In genomic region chr1:176466514-176466913, GRCh38 we compare ENCODE assay signal across 10 cellular contexts. TPM values are rescaled to one million over a fixed set of nuclear protein-coding genes. Genes with fewer than 3 reads are reported as not detected.
DNase-seq lines count a peak whose midpoint lies in the region; ATAC-seq and TF ChIP-seq lines count a peak whose summit lies in the region.
"Had no signal": no experiment of that assay in that cellular context is flagged by ENCODE, and none has a peak within 500 bp of the region (broad histone marks: within the 10 kb centered on the region; RNA-seq: fewer than 3 reads in every experiment).

No MANE protein-coding gene starts in this region.

- H3K4me2 ChIP-seq in DND-41 (ENCODE audit: insufficient read depth, low read length) (no peak overlapping the region), H9 (ENCODE audit: insufficient read depth, insufficient read length, low read length) (no peak overlapping the region), OCI-LY3 (ENCODE audit: low read length) (no peak overlapping the region)

- no peak overlapping the region for H3K4ac ChIP-seq in H9 (ENCODE audit: low read depth, low read length)

- H3K56ac ChIP-seq in H9 (ENCODE audit: insufficient read length, low read depth, low read length): no peak overlapping the region

- no peak overlapping the region for H2BK5ac ChIP-seq in H9 (ENCODE audit: insufficient read length, low read length)

- 0 out of 4 replicates have a peak, but pooled peaks cover 0 to 3% of the 10 kb centered on the region in 2 experiments for H3K4me1 Mint-ChIP-seq in H9
- H3K4me1 Mint-ChIP-seq: naive B cell had no signal

- H3K27ac ChIP-seq in DND-41 (ENCODE audit: low read length) (no peak overlapping the region), H9 (ENCODE audit: insufficient read length, low read depth, low read length) (no peak overlapping the region), OCI-LY3 (ENCODE audit: low read length) (no peak overlapping the region)

- no peak overlapping the region for H2BK120ac ChIP-seq in H9 (ENCODE audit: low read depth, low read length, poor library complexity, severe bottlenecking)

- no peak overlapping the region for H3T11ph ChIP-seq in H9 (ENCODE audit: low read length)

- H3K27me3 Mint-ChIP-seq in H9 (ENCODE audit: low read depth): peaks cover 2% of the 10 kb centered on the region; the same call in 1 of the 2 replicates
- H3K27me3 Mint-ChIP-seq: naive B cell had no signal

- H4K8ac ChIP-seq in H9 (replicated peaks; ENCODE audit: insufficient read length, low read depth, low read length): no peak overlapping the region

- H3K36me3 ChIP-seq in DND-41 (ENCODE audit: insufficient read depth, low read length) (no peaks in the 10 kb centered on the region), OCI-LY3 (replicated peaks; ENCODE audit: low read depth, low read length) (no peaks in the 10 kb centered on the region)

- H4K20me1 ChIP-seq in DND-41 (ENCODE audit: insufficient read depth, low read length) (no peaks in the 10 kb centered on the region), H9 (ENCODE audit: control insufficient read depth, insufficient read depth, insufficient read length) (no peaks in the 10 kb centered on the region), OCI-LY3 (ENCODE audit: insufficient read depth, low read length) (no peaks in the 10 kb centered on the region)

- H3K4me3 ChIP-seq in DND-41 (ENCODE audit: low read depth in 1 of 2, low read length in 2 of 2): no peak overlapping the region
- no peak overlapping the region for H3K4me3 ChIP-seq in OCI-LY3 (ENCODE audit: low read length)

- H3K23ac ChIP-seq in H9 (ENCODE audit: insufficient read length, low read depth, low read length): no peak overlapping the region

- peak; percentile 60 for TF ChIP-seq CTCF in DND-41 (IDR thresholded peaks at IDR 0.05; ENCODE audit: borderline replicate concordance, extremely low read depth, low read length, poor library complexity, severe bottlenecking)
- peak; percentile 80 for TF ChIP-seq CTCF in H9 (conservative IDR thresholded peaks at IDR 0.05)
- peak; percentile 59 for TF ChIP-seq CTCF in OCI-LY3 (IDR thresholded peaks at IDR 0.05; ENCODE audit: low read depth, low read length)

- H3K9ac ChIP-seq in DND-41 (ENCODE audit: low read depth, low read length): no peak overlapping the region
- no peak overlapping the region for H3K9ac ChIP-seq in H9 (ENCODE audit: extremely low read depth, insufficient read length, low read length)
- no peak overlapping the region for H3K9ac ChIP-seq in OCI-LY3 (ENCODE audit: low read length)

- no peaks in the 10 kb centered on the region for H3K36me3 Mint-ChIP-seq in H9 (ENCODE audit: insufficient read depth in 1 of 3, low read depth in 3 of 3)
- H3K36me3 Mint-ChIP-seq: naive B cell had no signal

- no peaks in the 10 kb centered on the region for H3K4me1 ChIP-seq in DND-41 (ENCODE audit: insufficient read depth, low read length)
- no peaks in the 10 kb centered on the region; the same call in 1 of the 2 replicates for H3K4me1 ChIP-seq in H9 (ENCODE audit: insufficient read depth, low read length)
- no peaks in the 10 kb centered on the region for H3K4me1 ChIP-seq in OCI-LY3 (ENCODE audit: low read length)

- no peak overlapping the region for H4K91ac ChIP-seq in H9 (ENCODE audit: insufficient read length, low read depth, low read length)

- no peaks in the 10 kb centered on the region for H3K27me3 ChIP-seq in DND-41 (ENCODE audit: insufficient read depth, low read length, poor library complexity)
- no peaks in the 10 kb centered on the region for H3K27me3 ChIP-seq in H9 (ENCODE audit: insufficient read depth, low read length)
- peaks cover 28% of the 10 kb centered on the region for H3K27me3 ChIP-seq in OCI-LY3 (ENCODE audit: low read depth, low read length)

- H3K23me2 ChIP-seq in H9 (ENCODE audit: insufficient read length, low read depth, low read length, poor library complexity, severe bottlenecking): no peaks in the 10 kb centered on the region

- H2AFZ ChIP-seq in DND-41 (ENCODE audit: low read depth, low read length) (no peak overlapping the region), H9 (ENCODE audit: low read length) (no peak overlapping the region), OCI-LY3 (ENCODE audit: low read depth, low read length) (no peak overlapping the region)

- H3K4me3 Mint-ChIP-seq in H9: no peak overlapping the region
- H3K4me3 Mint-ChIP-seq: effector memory CD8-positive, alpha-beta T cell; naive B cell had no signal

- H3K79me1 ChIP-seq in H9 (ENCODE audit: insufficient read depth, low read depth, low read length, poor library complexity, severe bottlenecking): no peaks in the 10 kb centered on the region

- ATAC-seq in DND-41 (ENCODE audit: insufficient read depth, low read depth) (peak; percentile 87), HG03025 (IDR thresholded peaks at IDR 0.05; ENCODE audit: low FRiP score, unreplicated experiment) (no peak)
- ATAC-seq: effector memory CD8-positive, alpha-beta T cell had no signal

- H3K18ac ChIP-seq in H9 (ENCODE audit: insufficient read length, low read depth, low read length): no peak overlapping the region

- no peaks in the 10 kb centered on the region for H3K9me3 Mint-ChIP-seq in H9

- H3K27ac Mint-ChIP-seq in H9: no peak overlapping the region
- H3K27ac Mint-ChIP-seq: effector memory CD8-positive, alpha-beta T cell; naive B cell had no signal

- H4K5ac ChIP-seq in H9 (ENCODE audit: insufficient read length, low read depth, low read length): no peak overlapping the region

- H2AK5ac ChIP-seq in H9 (ENCODE audit: insufficient read length, low read length): no peak overlapping the region

- no CpG with 5 or more reads among the region's 3 CpGs for WGBS in H9 (ENCODE audit: extremely low coverage, insufficient read length, low lambda C conversion rate)

- H2BK20ac ChIP-seq in H9 (ENCODE audit: low read depth, low read length, poor library complexity, severe bottlenecking): no peak overlapping the region

- H3K79me2 ChIP-seq in DND-41 (ENCODE audit: insufficient read depth, low read length) (no peaks in the 10 kb centered on the region), H9 (ENCODE audit: insufficient read depth, low read length) (no peaks in the 10 kb centered on the region), OCI-LY3 (ENCODE audit: low read length) (no peaks in the 10 kb centered on the region)

- no peak overlapping the region for H2BK12ac ChIP-seq in H9 (ENCODE audit: insufficient read length, low read depth, low read length)

- DNase-seq in DND-41 (peak; percentile 33), H9 (peak; percentile 46), islet precursor cell (peak; percentile 62), NCI-H187 treated with DMSO at 0.1 percent for 48 hours (lab: John Stamatoyannopoulos, UW) (no peak), glomerular visceral epithelial cell (ENCODE audit: extremely low spot score) (no peak), AG08396 (ENCODE audit: low spot score) (no peak)
- DNase-seq: effector memory CD8-positive, alpha-beta T cell; naive B cell had no signal

- H3K14ac ChIP-seq in H9 (ENCODE audit: insufficient read depth, low read length): no peak overlapping the region

- H2BK15ac ChIP-seq in H9 (ENCODE audit: low read depth, low read length): no peak overlapping the region

- H3K9me3 ChIP-seq in DND-41 (ENCODE audit: insufficient read depth, low read length, severe bottlenecking) (no peaks in the 10 kb centered on the region), H9 (ENCODE audit: control insufficient read depth, low read depth, low read length) (no peaks in the 10 kb centered on the region), OCI-LY3 (ENCODE audit: insufficient read depth, low read length) (no peaks in the 10 kb centered on the region)

RNA-seq across cellular contexts. Expression of gene PAPPA2, which starts 3.5 kb away (rescaled TPM):
- total RNA-seq in H9 (2021): 0.75 and 0.81 TPM in 2 replicates

Comparison
In these comparisons a context has a peak if more than half of its experiments do, and no peak if none do; other contexts are left out.
1. DNase-seq: peak in DND-41 (single experiment), H9 (single experiment) and islet precursor cell (single experiment); none in NCI-H187 treated with DMSO at 0.1 percent for 48 hours (single experiment), glomerular visceral epithelial cell (single experiment) and AG08396 (single experiment).
2. Peak in every context shown above with its lines, with median percentiles within 50 percentile points of each other: CTCF ChIP-seq.